In the genomic region with DNA sequence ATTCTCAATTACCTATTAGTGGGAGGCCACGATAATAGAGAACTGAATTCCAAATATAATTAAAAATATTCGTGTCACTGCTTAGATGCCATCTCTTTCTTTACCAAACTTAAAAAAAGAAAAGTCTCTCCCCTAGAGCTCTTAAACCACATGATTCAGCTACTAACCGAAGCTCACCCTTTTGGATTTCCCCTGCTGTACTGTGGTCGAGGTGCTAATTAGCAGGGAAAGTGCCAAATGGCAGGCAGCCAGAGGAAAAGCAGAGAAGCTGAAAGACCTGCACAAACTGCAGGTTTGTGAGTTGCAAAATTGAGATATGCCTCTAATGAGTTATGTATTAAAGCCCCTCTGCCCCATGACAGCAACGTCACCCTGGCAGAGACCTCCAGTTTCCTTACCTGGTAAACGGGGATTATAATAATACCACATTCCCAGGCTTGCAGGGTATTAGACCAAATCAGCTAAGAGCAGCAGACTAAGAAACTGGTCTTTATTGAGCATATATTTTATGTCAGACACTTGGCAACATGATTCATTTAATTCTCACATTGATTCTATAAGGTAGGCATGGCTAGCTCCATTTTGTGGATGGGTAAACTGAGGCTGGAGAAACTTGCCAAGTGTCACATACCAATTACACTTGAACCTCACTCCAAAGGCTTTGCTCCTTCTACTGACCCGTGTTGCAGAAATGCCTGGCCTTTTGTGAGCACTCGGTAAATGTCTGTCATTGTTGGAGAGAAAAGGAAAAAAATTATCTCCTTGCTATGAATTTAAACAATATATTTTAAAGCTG, we compare ENCODE assay signal across 8 cellular contexts.
DNase-seq lines count a peak whose midpoint lies in the region; ATAC-seq and TF ChIP-seq lines count a peak whose summit lies in the region.

No MANE protein-coding gene starts in this region.

- H3K4me3 ChIP-seq in Caco-2 (ENCODE audit: low read depth, low read length): no peak overlapping the region

- no peak for TF ChIP-seq CTCF in activated CD8-positive, alpha-beta T cell treated with anti-CD3 and anti-CD28 coated beads for 36 hours (IDR thresholded peaks at IDR 0.05)
- no peak for TF ChIP-seq CTCF in Caco-2 (IDR thresholded peaks at IDR 0.05; ENCODE audit: insufficient read depth in 1 of 2, low read depth in 1 of 2, low read length in 1 of 2, severe bottlenecking in 1 of 2, unreplicated experiment in 1 of 2)

- no peak overlapping the region for H3K27ac Mint-ChIP-seq in activated CD8-positive, alpha-beta T cell treated with anti-CD3 and anti-CD28 coated beads for 36 hours
- no peak overlapping the region for H3K27ac Mint-ChIP-seq in Caco-2 (ENCODE audit: unreplicated experiment)

- H3K9me3 ChIP-seq in Caco-2: no peaks in the 10 kb centered on the region

- intact Hi-C loops in activated CD8-positive, alpha-beta T cell treated with anti-CD3 and anti-CD28 coated beads for 36 hours (cut with micrococcal nuclease): loop anchor here (5.0 to 10.0 kb wide), 2 partner anchors 174 to 499 kb away; no protein-coding TSS in a partner anchor
- intact Hi-C loops in Caco-2 (cut with micrococcal nuclease; ENCODE audit: unreplicated experiment): no loop called here

- DNase-seq in NCI-H1694 (lab: John Stamatoyannopoulos, UW) (peak; percentile 92), Caco-2 (no peak), GDM1 (lab: John Stamatoyannopoulos, UW) (no peak)
- peak; percentile 91 for DNase-seq in activated CD8-positive, alpha-beta T cell treated with anti-CD3 and anti-CD28 coated beads for 36 hours
- DNase-seq in stimulated activated CD4-positive, alpha-beta T cell treated with anti-CD3 and anti-CD28 coated beads, Interleukin-1b, Interleukin-23, amount 100 ng/mL, for 4 hours (ENCODE audit: low read depth in 2 of 2): peak; percentile 18 to 38

- BruUV-seq in Caco-2 (replicated peaks; lab: Mats Ljungman, UMichigan): no TSS peak

- no peak overlapping the region for H3K4me3 Mint-ChIP-seq in activated CD8-positive, alpha-beta T cell treated with anti-CD3 and anti-CD28 coated beads for 36 hours
- no peak overlapping the region for H3K4me3 Mint-ChIP-seq in Caco-2 (ENCODE audit: unreplicated experiment)

- ATAC-seq in GM18499 (IDR thresholded peaks at IDR 0.05; ENCODE audit: insufficient read depth, unreplicated experiment): peak; percentile 83
- peak; percentile 82 for ATAC-seq in HG02588 (IDR thresholded peaks at IDR 0.05; ENCODE audit: unreplicated experiment)
- peak; percentile 92 for ATAC-seq in activated CD8-positive, alpha-beta T cell treated with anti-CD3 and anti-CD28 coated beads for 36 hours
- peak; percentile 47 for ATAC-seq in esophagus mucosa

- no peaks in the 10 kb centered on the region for H3K36me3 ChIP-seq in Caco-2 (ENCODE audit: control insufficient read depth, insufficient read depth, low read length)

- H3K9me3 Mint-ChIP-seq in activated CD8-positive, alpha-beta T cell treated with anti-CD3 and anti-CD28 coated beads for 36 hours: no peaks in the 10 kb centered on the region
- H3K9me3 Mint-ChIP-seq in Caco-2 (ENCODE audit: unreplicated experiment): no peaks in the 10 kb centered on the region

- no peaks in the 10 kb centered on the region; the same call in 1 of the 2 replicates for H3K27me3 ChIP-seq in Caco-2 (replicated peaks; ENCODE audit: control insufficient read depth, insufficient read depth, low read length)

- peaks cover 25% of the 10 kb centered on the region for H3K4me1 Mint-ChIP-seq in activated CD8-positive, alpha-beta T cell treated with anti-CD3 and anti-CD28 coated beads for 36 hours (ENCODE audit: low read depth)
- peaks cover 6% of the 10 kb centered on the region for H3K4me1 Mint-ChIP-seq in Caco-2 (ENCODE audit: low read depth, unreplicated experiment)

- peaks cover 4% of the 10 kb centered on the region; the same call in 1 of the 2 replicates for H3K4me1 ChIP-seq in Caco-2

- H3K27me3 Mint-ChIP-seq in activated CD8-positive, alpha-beta T cell treated with anti-CD3 and anti-CD28 coated beads for 36 hours: peaks cover 51% of the 10 kb centered on the region
- no peaks in the 10 kb centered on the region for H3K27me3 Mint-ChIP-seq in Caco-2 (ENCODE audit: insufficient read depth, unreplicated experiment)

- no peaks in the 10 kb centered on the region for H3K36me3 Mint-ChIP-seq in activated CD8-positive, alpha-beta T cell treated with anti-CD3 and anti-CD28 coated beads for 36 hours (ENCODE audit: low read depth)
- H3K36me3 Mint-ChIP-seq in Caco-2 (ENCODE audit: insufficient read depth, unreplicated experiment): no peaks in the 10 kb centered on the region

- CTCF ChIA-PET in activated CD8-positive, alpha-beta T cell treated with anti-CD3 and anti-CD28 coated beads for 36 hours (lab: Charles Lee): interaction anchor here (0.9 to 1.8 kb wide), 7 partner anchors 12 to 710 kb away, joined by 3 to 6 read pairs (median 4); a partner anchor contains a TSS
- CTCF ChIA-PET in Caco-2 (lab: Charles Lee): no interaction called here

- POLR2A ChIA-PET in activated CD8-positive, alpha-beta T cell treated with anti-CD3 and anti-CD28 coated beads for 36 hours (lab: Charles Lee): interaction anchor here (1.2 kb wide), 1 partner anchor 710 kb away, joined by 3 read pairs; a partner anchor contains a TSS
- POLR2A ChIA-PET in Caco-2 (lab: Charles Lee): no interaction called here

Comparison
In these comparisons a context has a peak if more than half of its experiments do, and no peak if none do; other contexts are left out.
1. DNase-seq: peak in NCI-H1694 (single experiment), activated CD8-positive, alpha-beta T cell treated with anti-CD3 and anti-CD28 coated beads for 36 hours (single experiment) and stimulated activated CD4-positive, alpha-beta T cell treated with anti-CD3 and anti-CD28 coated beads, Interleukin-1b, Interleukin-23, amount 100 ng/mL, for 4 hours (2 of 2); none in Caco-2 (0 of 2) and GDM1 (single experiment).
2. Peak in every context shown above with its lines, with median percentiles within 50 percentile points of each other: ATAC-seq.